28 cellular contexts compared by ENCODE assay signal in genomic region chr1:81155131-81155530, GRCh38.
DNase-seq lines count a peak whose midpoint lies in the region; ATAC-seq, FAIRE-seq and TF ChIP-seq lines count a peak whose summit lies in the region.
"Had no signal": no experiment of that assay in that cellular context is flagged by ENCODE, and none has a peak within 500 bp of the region (broad histone marks: within the 10 kb centered on the region; RNA-seq: fewer than 3 reads in every experiment).

No MANE protein-coding gene starts in this region.

- no peaks in the 10 kb centered on the region for H3K79me2 ChIP-seq in fibroblast of lung (ENCODE audit: control insufficient read depth, insufficient read depth, low read length)
- H3K79me2 ChIP-seq in GM23338 (replicated peaks; ENCODE audit: insufficient read depth), result no peaks in the 10 kb centered on the region

- no peaks in the 10 kb centered on the region for H4K20me1 ChIP-seq in fibroblast of lung (ENCODE audit: control insufficient read depth, extremely low read depth, insufficient read depth, low read length)
- no peaks in the 10 kb centered on the region for H4K20me1 ChIP-seq in GM23338 (replicated peaks; ENCODE audit: insufficient read depth)

- H3K4me3 ChIP-seq in fibroblast of lung (replicated peaks in 1 of 4; ENCODE audit: control extremely low read depth in 1 of 4, insufficient read depth in 1 of 4, low read depth in 3 of 4, low read length in 4 of 4) (no peak overlapping the region), BE2C (ENCODE audit: low read depth, low read length) (no peak overlapping the region), pancreas (no peak overlapping the region), GM23338 (no peak overlapping the region)
- H3K4me3 ChIP-seq: body of pancreas, lower lobe of right lung, neural progenitor cell, tibial nerve had no signal

- WGBS in pancreas, 2 donors, result 56 to 82% methylated on average over 1 of the region's 1 CpG

- no peaks in the 10 kb centered on the region for H3K9me3 Mint-ChIP-seq in GM23338
- H3K9me3 Mint-ChIP-seq: neural progenitor cell had no signal

- H3K4me1 Mint-ChIP-seq in GM23338, result peaks cover 20% of the 10 kb centered on the region
- H3K4me1 Mint-ChIP-seq: activated naive CD4-positive, alpha-beta T cell treated with anti-CD3 and anti-CD28 coated beads, Interleukin-2, amount 50 U/mL, for 24 hours; CD8-positive, alpha-beta memory T cell had no signal

- H3K36me3 ChIP-seq in fibroblast of lung (ENCODE audit: control insufficient read depth, insufficient read depth, low read length) (no peaks in the 10 kb centered on the region), BE2C (no peaks in the 10 kb centered on the region), pancreas (no peaks in the 10 kb centered on the region), GM23338 (ENCODE audit: insufficient read depth) (no peaks in the 10 kb centered on the region)
- H3K36me3 ChIP-seq: lower lobe of right lung, neural progenitor cell, tibial nerve had no signal

- ATAC-seq in SK-N-SH treated with all-trans-retinoic acid at 6 μM for 48 hours (peak; percentile 82), omental fat pad (ENCODE audit: low FRiP score) (peak; percentile 13), pancreas (no peak), GM23338 (no peak)
- ATAC-seq: body of pancreas, lower lobe of right lung, Panc1 had no signal

- H3K9me3 ChIP-seq in fibroblast of lung (ENCODE audit: control insufficient read depth, insufficient read depth, low read depth, low read length) (no peaks in the 10 kb centered on the region), BE2C (no peaks in the 10 kb centered on the region), pancreas (no peaks in the 10 kb centered on the region)
- H3K9me3 ChIP-seq: body of pancreas, lower lobe of right lung, tibial nerve had no signal

- no peak overlapping the region for H3K4me3 Mint-ChIP-seq in GM23338
- H3K4me3 Mint-ChIP-seq: activated naive CD4-positive, alpha-beta T cell treated with anti-CD3 and anti-CD28 coated beads, Interleukin-2, amount 50 U/mL, for 24 hours; CD8-positive, alpha-beta memory T cell; neural progenitor cell; stimulated activated naive CD8-positive, alpha-beta T cell treated with anti-CD3 and anti-CD28 coated beads, Interleukin-15, Interleukin-2, amounts not matched to agents 100 ng/mL and 50 ng/mL, for 24 hours had no signal

- H3K4me2 ChIP-seq in fibroblast of lung (ENCODE audit: extremely low read depth, insufficient read depth, low read length) (no peak overlapping the region), GM23338 (no peak overlapping the region)
- H3K4me2 ChIP-seq: neural progenitor cell had no signal

- TF ChIP-seq CTCF in fibroblast of lung (conservative IDR thresholded peaks at IDR 0.05 in 1 of 2, IDR thresholded peaks at IDR 0.05 in 1 of 2; ENCODE audit: low read depth in 1 of 2, low read length in 2 of 2) (no peak), omental fat pad (IDR thresholded peaks at IDR 0.05) (no peak), BE2C (IDR thresholded peaks at IDR 0.05; ENCODE audit: low read depth, low read length) (no peak), pancreas (IDR thresholded peaks at IDR 0.05) (no peak), GM23338 (conservative IDR thresholded peaks at IDR 0.05; ENCODE audit: low read depth in 2 of 2) (no peak)

- no peaks in the 10 kb centered on the region for H3K36me3 Mint-ChIP-seq in GM23338 (ENCODE audit: low read depth)
- H3K36me3 Mint-ChIP-seq: activated naive CD4-positive, alpha-beta T cell treated with anti-CD3 and anti-CD28 coated beads, Interleukin-2, amount 50 U/mL, for 24 hours; CD8-positive, alpha-beta memory T cell; neural progenitor cell had no signal

- H3K9me2 ChIP-seq in GM23338 (ENCODE audit: insufficient read depth), result 0 out of 2 replicates have a peak, but pooled peaks cover 2% of the 10 kb centered on the region

- no peak overlapping the region for H3K27ac Mint-ChIP-seq in GM23338
- H3K27ac Mint-ChIP-seq: activated naive CD4-positive, alpha-beta T cell treated with anti-CD3 and anti-CD28 coated beads, Interleukin-2, amount 50 U/mL, for 24 hours; CD8-positive, alpha-beta memory T cell; neural progenitor cell; stimulated activated naive CD8-positive, alpha-beta T cell treated with anti-CD3 and anti-CD28 coated beads, Interleukin-15, Interleukin-2, amounts not matched to agents 100 ng/mL and 50 ng/mL, for 24 hours had no signal

- no peaks in the 10 kb centered on the region for H3K27me3 Mint-ChIP-seq in GM23338 (ENCODE audit: insufficient read depth, low read depth, poor library complexity)
- H3K27me3 Mint-ChIP-seq: activated naive CD4-positive, alpha-beta T cell treated with anti-CD3 and anti-CD28 coated beads, Interleukin-2, amount 50 U/mL, for 24 hours; CD8-positive, alpha-beta memory T cell; stimulated activated naive CD8-positive, alpha-beta T cell treated with anti-CD3 and anti-CD28 coated beads, Interleukin-15, Interleukin-2, amounts not matched to agents 100 ng/mL and 50 ng/mL, for 24 hours had no signal

- H3K27ac ChIP-seq in fibroblast of lung (ENCODE audit: insufficient read depth, low read length), result no peak overlapping the region
- no peak overlapping the region for H3K27ac ChIP-seq in pancreas
- no peak overlapping the region for H3K27ac ChIP-seq in GM23338 (ENCODE audit: low read depth)
- H3K27ac ChIP-seq: body of pancreas, lower lobe of right lung, neural progenitor cell, tibial nerve had no signal

- H3F3A ChIP-seq in GM23338 (replicated peaks; ENCODE audit: low read depth), result no peaks in the 10 kb centered on the region

- H3K4me1 ChIP-seq in fibroblast of lung (ENCODE audit: control insufficient read depth, extremely low read depth, insufficient read depth, low read length) (peaks cover 3% of the 10 kb centered on the region), BE2C (no peaks in the 10 kb centered on the region), pancreas (no peaks in the 10 kb centered on the region), GM23338 (ENCODE audit: insufficient read depth) (peaks cover 12% of the 10 kb centered on the region; the same call in 1 of the 2 replicates)
- H3K4me1 ChIP-seq: body of pancreas, lower lobe of right lung, tibial nerve had no signal

- H2AFZ ChIP-seq in fibroblast of lung (ENCODE audit: low read length) (no peak overlapping the region), GM23338 (no peak overlapping the region)
- H2AFZ ChIP-seq: neural progenitor cell had no signal

- no peak for FAIRE-seq in pancreas (lab: Jason Lieb, UNC)
- FAIRE-seq: endometrium, islet of Langerhans had no signal

- no peak overlapping the region for H3K9ac ChIP-seq in fibroblast of lung (ENCODE audit: insufficient read depth, low read length)
- H3K9ac ChIP-seq: neural progenitor cell had no signal

- intact Hi-C loops in pancreas (cut with DNase I), result no loop called here

- H3K27me3 ChIP-seq in fibroblast of lung (ENCODE audit: control insufficient read depth, insufficient read depth, low read length) (no peaks in the 10 kb centered on the region), BE2C (no peaks in the 10 kb centered on the region), pancreas (no peaks in the 10 kb centered on the region), GM23338 (ENCODE audit: insufficient read depth) (no peaks in the 10 kb centered on the region)
- H3K27me3 ChIP-seq: body of pancreas, neural progenitor cell, tibial nerve had no signal

- DNase-seq in GM03348 (ENCODE audit: low spot score) (peak; percentile 32), fibroblast of lung (ENCODE audit: low read depth in 2 of 2) (peak; percentile 38 to 86), omental fat pad (ENCODE audit: low spot score) (no peak), BE2C (no peak), pancreas (no peak), NCI-H1105 (lab: John Stamatoyannopoulos, UW) (no peak), GM23338 (ENCODE audit: low spot score) (no peak)
- DNase-seq: body of pancreas; CD8-positive, alpha-beta memory T cell; cortex of kidney; DMS79; foreskin melanocyte; H7; hypothalamus; lower lobe of right lung; NCI-H1417; NCI-H2107; NCI-H510A treated with DMSO at 0.1 percent for 48 hours; NK-92 treated with Interleukin-12 subunit alpha and Interleukin-12 subunit beta, amount 100 ng/mL, for 24 hours; stimulated activated CD4-positive, alpha-beta T cell treated with anti-CD3 and anti-CD28 coated beads, Interleukin-12 subunit alpha, Interleukin-12 subunit beta, amount 100 ng/mL, for 4 hours had no signal

TF ChIP-seq in SK-N-SH treated with all-trans-retinoic acid at 6 μM for 48 hours, 23 proteins besides CTCF, POLR2A, EP300 and RAD21:
- TF ChIP-seq ZNF565 (CRISPR knock-in tag; conservative IDR thresholded peaks at IDR 0.05; ENCODE audit: low read depth) (no peak), ISL1 (CRISPR knock-in tag; IDR thresholded peaks at IDR 0.05) (peak; percentile 32; the same call in 1 of the 2 replicates)

TF ChIP-seq in GM23338, 12 proteins besides CTCF, POLR2A, EP300 and RAD21 (continues in another document):
- TF ChIP-seq ETS1 (IDR thresholded peaks at IDR 0.05) (no peak), EZH2phosphoT487 (IDR thresholded peaks at IDR 0.05; ENCODE audit: unreplicated experiment) (no peak), POLR2AphosphoS5 (IDR thresholded peaks at IDR 0.05; ENCODE audit: low read depth) (no peak), CREB1 (CRISPR knock-in tag; IDR thresholded peaks at IDR 0.05; ENCODE audit: low read depth) (no peak), JUNB (IDR thresholded peaks at IDR 0.05; ENCODE audit: unreplicated experiment) (no peak)

Comparison
In these comparisons a context has a peak if more than half of its experiments do, and no peak if none do; other contexts are left out.
1. DNase-seq: peak in GM03348 (single experiment) and fibroblast of lung (2 of 2); none in omental fat pad (single experiment), BE2C (single experiment), pancreas (0 of 6), NCI-H1105 (single experiment) and GM23338 (single experiment).
2. ATAC-seq: peak in SK-N-SH treated with all-trans-retinoic acid at 6 μM for 48 hours (single experiment) and omental fat pad (single experiment); none in pancreas (0 of 4) and GM23338 (single experiment).